Comparison of ENCODE assay signal across 1 cellular context in the genomic region with DNA sequence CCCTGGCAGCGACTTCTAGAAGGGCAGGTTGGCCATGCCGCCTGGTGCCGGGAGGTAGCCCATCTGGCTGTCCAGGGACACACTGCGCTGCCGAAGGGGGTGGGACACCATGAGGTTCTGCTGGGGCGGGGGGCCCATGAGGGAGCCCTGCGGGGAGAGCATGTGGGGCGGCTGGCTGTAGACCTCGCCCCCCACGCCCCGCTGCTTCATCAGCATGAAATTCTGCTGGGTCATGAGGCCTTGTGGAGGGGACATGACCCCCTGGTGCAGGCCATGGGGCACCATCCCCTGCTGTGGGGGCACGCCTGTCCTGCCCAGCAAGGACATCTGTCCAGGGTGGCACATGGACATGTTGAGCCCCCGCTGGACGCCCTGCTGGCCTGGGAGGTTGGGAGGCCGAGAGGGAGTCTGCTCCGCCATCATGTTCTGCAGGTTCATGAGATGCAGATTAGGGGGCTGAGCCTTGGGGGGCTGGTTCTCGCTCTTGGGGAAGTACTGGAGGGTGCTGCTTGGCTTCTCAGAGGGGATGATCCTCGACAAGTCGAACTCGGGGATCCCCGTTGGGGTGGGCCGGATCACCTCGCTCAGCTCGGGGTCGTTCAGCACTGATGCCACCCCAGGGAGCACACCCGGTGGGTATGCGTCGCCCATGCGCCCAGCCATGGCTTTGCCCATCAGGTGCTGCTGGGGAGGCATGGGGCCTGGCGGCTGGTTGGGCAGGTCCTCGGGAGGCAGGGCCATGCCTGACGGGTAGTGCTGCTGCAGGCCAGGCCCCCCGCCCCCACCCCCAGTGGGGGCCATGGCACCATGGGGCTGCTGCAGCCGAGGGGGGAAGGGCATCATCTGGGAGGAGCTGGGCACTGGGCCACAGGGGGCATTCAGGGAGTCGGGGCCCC.
TF ChIP-seq lines count a peak whose summit lies in the region.

No MANE protein-coding gene starts in this region.

TF ChIP-seq in WTC11, 78 proteins besides CTCF, POLR2A, EP300 and RAD21:
- TF ChIP-seq, protein P1, sequence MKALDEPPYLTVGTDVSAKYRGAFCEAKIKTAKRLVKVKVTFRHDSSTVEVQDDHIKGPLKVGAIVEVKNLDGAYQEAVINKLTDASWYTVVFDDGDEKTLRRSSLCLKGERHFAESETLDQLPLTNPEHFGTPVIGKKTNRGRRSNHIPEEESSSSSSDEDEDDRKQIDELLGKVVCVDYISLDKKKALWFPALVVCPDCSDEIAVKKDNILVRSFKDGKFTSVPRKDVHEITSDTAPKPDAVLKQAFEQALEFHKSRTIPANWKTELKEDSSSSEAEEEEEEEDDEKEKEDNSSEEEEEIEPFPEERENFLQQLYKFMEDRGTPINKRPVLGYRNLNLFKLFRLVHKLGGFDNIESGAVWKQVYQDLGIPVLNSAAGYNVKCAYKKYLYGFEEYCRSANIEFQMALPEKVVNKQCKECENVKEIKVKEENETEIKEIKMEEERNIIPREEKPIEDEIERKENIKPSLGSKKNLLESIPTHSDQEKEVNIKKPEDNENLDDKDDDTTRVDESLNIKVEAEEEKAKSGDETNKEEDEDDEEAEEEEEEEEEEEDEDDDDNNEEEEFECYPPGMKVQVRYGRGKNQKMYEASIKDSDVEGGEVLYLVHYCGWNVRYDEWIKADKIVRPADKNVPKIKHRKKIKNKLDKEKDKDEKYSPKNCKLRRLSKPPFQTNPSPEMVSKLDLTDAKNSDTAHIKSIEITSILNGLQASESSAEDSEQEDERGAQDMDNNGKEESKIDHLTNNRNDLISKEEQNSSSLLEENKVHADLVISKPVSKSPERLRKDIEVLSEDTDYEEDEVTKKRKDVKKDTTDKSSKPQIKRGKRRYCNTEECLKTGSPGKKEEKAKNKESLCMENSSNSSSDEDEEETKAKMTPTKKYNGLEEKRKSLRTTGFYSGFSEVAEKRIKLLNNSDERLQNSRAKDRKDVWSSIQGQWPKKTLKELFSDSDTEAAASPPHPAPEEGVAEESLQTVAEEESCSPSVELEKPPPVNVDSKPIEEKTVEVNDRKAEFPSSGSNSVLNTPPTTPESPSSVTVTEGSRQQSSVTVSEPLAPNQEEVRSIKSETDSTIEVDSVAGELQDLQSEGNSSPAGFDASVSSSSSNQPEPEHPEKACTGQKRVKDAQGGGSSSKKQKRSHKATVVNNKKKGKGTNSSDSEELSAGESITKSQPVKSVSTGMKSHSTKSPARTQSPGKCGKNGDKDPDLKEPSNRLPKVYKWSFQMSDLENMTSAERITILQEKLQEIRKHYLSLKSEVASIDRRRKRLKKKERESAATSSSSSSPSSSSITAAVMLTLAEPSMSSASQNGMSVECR (CRISPR knock-in tag; IDR thresholded peaks at IDR 0.05; ENCODE audit: borderline replicate concordance), result 0 out of 2 replicates have a peak, but pooled peaks have one; percentile 34
- TF ChIP-seq, protein P2, sequence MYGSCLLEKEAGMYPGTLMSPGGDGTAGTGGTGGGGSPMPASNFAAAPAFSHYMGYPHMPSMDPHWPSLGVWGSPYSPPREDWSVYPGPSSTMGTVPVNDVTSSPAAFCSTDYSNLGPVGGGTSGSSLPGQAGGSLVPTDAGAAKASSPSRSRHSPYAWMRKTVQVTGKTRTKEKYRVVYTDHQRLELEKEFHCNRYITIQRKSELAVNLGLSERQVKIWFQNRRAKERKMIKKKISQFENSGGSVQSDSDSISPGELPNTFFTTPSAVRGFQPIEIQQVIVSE (CRISPR knock-in tag; IDR thresholded peaks at IDR 0.05; ENCODE audit: borderline replicate concordance), result no peak
